Comparison of ENCODE assay signal across 8 cellular contexts in genomic region chr3:33277193-33277882, GRCh38. TPM values are rescaled to one million over a fixed set of nuclear protein-coding genes. Genes with fewer than 3 reads are reported as not detected.
DNase-seq lines count a peak whose midpoint lies in the region; ATAC-seq, FAIRE-seq and TF ChIP-seq lines count a peak whose summit lies in the region.

Gene FBXL2 (plus strand): TSS chr3:33277442. CDS start chr3:33277513, 71 bp downstream.

- no peaks in the 10 kb centered on the region for H3K36me3 ChIP-seq in BLaER1 treated with 17β-estradiol and CSF1 and Interleukin-3, amounts not matched to agents 10 nM and 100 nM
- H3K36me3 ChIP-seq in HUES6 (ENCODE audit: control insufficient read depth, insufficient read depth, low read length), result no peaks in the 10 kb centered on the region
- no peaks in the 10 kb centered on the region for H3K36me3 ChIP-seq in keratinocyte (ENCODE audit: control insufficient read depth in 2 of 2, extremely low read depth in 1 of 2, insufficient read depth in 2 of 2, low read length in 2 of 2)
- H3K36me3 ChIP-seq in spleen, result no peaks in the 10 kb centered on the region

- no peaks in the 10 kb centered on the region for H3K9me1 ChIP-seq in keratinocyte (ENCODE audit: control insufficient read depth, extremely low read depth, insufficient read depth, low read length)

- H3K4me2 ChIP-seq in BLaER1 treated with 17β-estradiol and CSF1 and Interleukin-3, amounts not matched to agents 10 nM and 100 nM, result peak within 1 kb of the TSS; percentile 66 to 86 (median 72)
- H3K4me2 ChIP-seq in keratinocyte (ENCODE audit: control insufficient read depth, extremely low read depth, insufficient read depth, low read depth, low read length), result peak within 1 kb of the TSS; percentile 98

- peak within 1 kb of the TSS in 9 of 11 experiments; percentile 32 to 72 (median 55); a peak in 15 of 22 replicates for H3K9ac ChIP-seq in BLaER1 treated with 17β-estradiol and CSF1 and Interleukin-3, amounts not matched to agents 10 nM and 100 nM
- peak within 1 kb of the TSS; percentile 37 for H3K9ac ChIP-seq in HUES6 (ENCODE audit: low read length)
- peak within 1 kb of the TSS; percentile 89 for H3K9ac ChIP-seq in keratinocyte (ENCODE audit: control insufficient read depth, extremely low read depth, insufficient read depth, low read length)

- TF ChIP-seq CTCF in RWPE1 (conservative IDR thresholded peaks at IDR 0.05; ENCODE audit: low read depth), result no peak
- no peak for TF ChIP-seq CTCF in keratinocyte (optimal IDR thresholded peaks at IDR 0.05 in 1 of 3, IDR thresholded peaks at IDR 0.05 in 1 of 3, conservative IDR thresholded peaks at IDR 0.05 in 1 of 3; ENCODE audit: extremely low read depth in 1 of 3, insufficient read depth in 2 of 3, low read length in 3 of 3)
- TF ChIP-seq CTCF in spleen (IDR thresholded peaks at IDR 0.05 in 8 of 11, conservative IDR thresholded peaks at IDR 0.05 in 3 of 11), result no peak

- peaks cover 17 to 30% (median 24%) of the 10 kb centered on the region in 11 experiments for H3K27me3 ChIP-seq in BLaER1 treated with 17β-estradiol and CSF1 and Interleukin-3, amounts not matched to agents 10 nM and 100 nM
- H3K27me3 ChIP-seq in HUES6 (ENCODE audit: control insufficient read depth, insufficient read depth, low read length) (no peaks in the 10 kb centered on the region), keratinocyte (ENCODE audit: control insufficient read depth, extremely low read depth, insufficient read depth, low read length) (no peaks in the 10 kb centered on the region), spleen (replicated peaks in 1 of 7) (peaks cover 0 to 43% (median 15%) of the 10 kb centered on the region in 7 donors)

- peak within 1 kb of the TSS in 1 of 11 experiments; percentile 40; a peak in 1 of 22 replicates for H3K27ac ChIP-seq in BLaER1 treated with 17β-estradiol and CSF1 and Interleukin-3, amounts not matched to agents 10 nM and 100 nM
- H3K27ac ChIP-seq in HUES6 (ENCODE audit: low read depth, low read length) (no peak within 1 kb of the TSS), RWPE1 (peak within 1 kb of the TSS; percentile 64), keratinocyte (ENCODE audit: control insufficient read depth, insufficient read depth, low read length) (peak within 1 kb of the TSS; percentile 80), spleen (no peak within 1 kb of the TSS)

- ATAC-seq in GM18907 (IDR thresholded peaks at IDR 0.05; ENCODE audit: unreplicated experiment) (peak; percentile 73), HG03196 (IDR thresholded peaks at IDR 0.05; ENCODE audit: unreplicated experiment) (no peak)

- 1 to 3% (median 3%) methylated on average over 31 to 63 of the region's 63 CpGs for WGBS in spleen, 5 donors

- peak within 1 kb of the TSS; percentile 45 to 69 (median 59) for H3K4me3 ChIP-seq in BLaER1 treated with 17β-estradiol and CSF1 and Interleukin-3, amounts not matched to agents 10 nM and 100 nM
- H3K4me3 ChIP-seq in HUES6 (ENCODE audit: low read depth, low read length), result peak within 1 kb of the TSS; percentile 78
- peak within 1 kb of the TSS; percentile 83 to 97 (median 89) for H3K4me3 ChIP-seq in keratinocyte (ENCODE audit: control insufficient read depth in 2 of 3, extremely low read depth in 1 of 3, insufficient read depth in 2 of 3, low read depth in 1 of 3, low read length in 3 of 3)
- peak within 1 kb of the TSS; percentile 38 to 76 (median 50) for H3K4me3 ChIP-seq in spleen

- intact Hi-C loops in spleen (cut with DNase I; ENCODE audit: low total_unique reads), result no loop called here

- POLR2A ChIA-PET in RWPE1 (lab: Yijun Ruan, JAX; ENCODE audit: low non-redundant PET), result no interaction called here

- H2AFZ ChIP-seq in keratinocyte (ENCODE audit: control insufficient read depth, low read length), result peak within 1 kb of the TSS; percentile 81

- peaks cover 0 to 11% (median 2%) of the 10 kb centered on the region in 10 experiments; a peak in 1 of 20 replicates for H3K4me1 ChIP-seq in BLaER1 treated with 17β-estradiol and CSF1 and Interleukin-3, amounts not matched to agents 10 nM and 100 nM
- H3K4me1 ChIP-seq in HUES6 (ENCODE audit: control insufficient read depth, insufficient read depth, low read length) (peaks cover 5% of the 10 kb centered on the region; the same call in 1 of the 2 replicates), keratinocyte (ENCODE audit: control insufficient read depth, extremely low read depth, insufficient read depth, low read length) (peaks cover 6% of the 10 kb centered on the region), spleen (peaks cover 0 to 18% (median 9%) of the 10 kb centered on the region in 6 donors)

- FAIRE-seq in keratinocyte (lab: Jason Lieb, UNC), result no peak

- CTCF ChIA-PET in RWPE1 (lab: Yijun Ruan, JAX), result no interaction called here

- peaks cover 0 to 11% (median 8%) of the 10 kb centered on the region in 11 experiments; a peak in 12 of 22 replicates for H3K9me3 ChIP-seq in BLaER1 treated with 17β-estradiol and CSF1 and Interleukin-3, amounts not matched to agents 10 nM and 100 nM (replicated peaks in 1 of 11)
- peaks cover 6% of the 10 kb centered on the region for H3K9me3 ChIP-seq in HUES6 (ENCODE audit: control insufficient read depth, insufficient read depth, low read depth, low read length)
- H3K9me3 ChIP-seq in keratinocyte (ENCODE audit: control insufficient read depth, low read depth, low read length), result no peaks in the 10 kb centered on the region
- H3K9me3 ChIP-seq in spleen, result peaks cover 0 to 2% (median 0%) of the 10 kb centered on the region in 8 donors

- no peak for TF ChIP-seq POLR2A in spleen (IDR thresholded peaks at IDR 0.05)

- dilution Hi-C loops in keratinocyte (cut with MboI; ENCODE audit: extremely low pct_ligation_motif_present, low sequenced_read_pairs), result no loop called here

- no peaks in the 10 kb centered on the region for H4K20me1 ChIP-seq in BLaER1 treated with 17β-estradiol and CSF1 and Interleukin-3, amounts not matched to agents 10 nM and 100 nM
- no peaks in the 10 kb centered on the region for H4K20me1 ChIP-seq in keratinocyte (ENCODE audit: control insufficient read depth, extremely low read depth, insufficient read depth, low read length)

- peaks cover 38% of the 10 kb centered on the region for H3K79me2 ChIP-seq in keratinocyte (ENCODE audit: control insufficient read depth, insufficient read depth, low read length)

- peak; percentile 71 for DNase-seq in RWPE1 (ENCODE audit: low spot score)
- peak; percentile 82 for DNase-seq in cerebellar cortex (ENCODE audit: low spot score)
- DNase-seq in keratinocyte (ENCODE audit: low read depth, low spot score), result peak; percentile 21
- DNase-seq in spleen, result peak; percentile 76

RNA-seq across cellular contexts. Expression of gene FBXL2, which starts in this region (rescaled TPM):
- polyA plus RNA-seq in keratinocyte, result 21.4 to 31.3 TPM (median 25.9 TPM) in 3 replicates
- polyA plus RNA-seq in keratinocyte (2011; ENCODE audit: low read depth), result 8.5 TPM
- 13.3 and 18.9 TPM in 2 replicates for polyA plus RNA-seq in keratinocyte (2011; cell fraction: cytosol; rRNA removed)
- 80.6 and 80.7 TPM in 2 replicates for polyA plus RNA-seq in keratinocyte (2011; cell fraction: nucleus; rRNA removed)
- polyA plus RNA-seq in keratinocyte (2012; ENCODE audit: low replicate concordance), result 5.9 and 10.7 TPM in 2 replicates
- polyA minus RNA-seq in keratinocyte, result 30.2 to 46.5 TPM (median 42.4 TPM) in 3 replicates
- 10.4 TPM for polyA minus RNA-seq in keratinocyte (2011; cell fraction: cytosol; rRNA and poly(A)+ RNA removed)
- polyA minus RNA-seq in keratinocyte (2011; cell fraction: nucleus; rRNA and poly(A)+ RNA removed), result 33.7 and 57.7 TPM in 2 replicates
- total RNA-seq in spleen, result 1 to 10 TPM in 6 of 7 donors, under 1 TPM in 1; 0.91 to 2.0 (median 1.3) TPM
- polyA plus RNA-seq in spleen, result under 1 TPM; 0.20 to 0.48 (median 0.20) TPM

Comparison
In these comparisons a context has a peak if more than half of its experiments do, and no peak if none do; other contexts are left out.
1. RNA of gene FBXL2 (polyA plus RNA-seq): 5.9 to 80.7 TPM in keratinocyte; 0.20 to 0.48 TPM in spleen; every median in the first group is over 4 times any median in the second.
2. H3K27ac ChIP-seq: peak in RWPE1 (single experiment) and keratinocyte (single experiment); none in HUES6 (single experiment) and spleen (0 of 8).
3. H3K9ac ChIP-seq: peak in every context shown above with its lines; median percentile 89 in keratinocyte; 55 in BLaER1 treated with 17β-estradiol and CSF1 and Interleukin-3, amounts not matched to agents 10 nM and 100 nM; 37 in HUES6.
4. DNase-seq: peak in every context shown above with its lines; median percentile 82 in cerebellar cortex; 76 in spleen; 71 in RWPE1; 21 in keratinocyte.
5. Peak in every context shown above with its lines, with median percentiles within 50 percentile points of each other: H3K4me3 ChIP-seq.